8 cellular contexts compared by ENCODE assay signal in genomic region chr2:37655442-37655841, GRCh38. TPM values are rescaled to one million over a fixed set of nuclear protein-coding genes. Genes with fewer than 3 reads are reported as not detected.
DNase-seq lines count a peak whose midpoint lies in the region; ATAC-seq and TF ChIP-seq lines count a peak whose summit lies in the region.

No MANE protein-coding gene starts in this region.

- H3K27me3 ChIP-seq in RWPE2 (ENCODE audit: insufficient read depth, poor library complexity, severe bottlenecking) (no peaks in the 10 kb centered on the region), esophagus muscularis mucosa (no peaks in the 10 kb centered on the region), skeletal muscle tissue (ENCODE audit: control insufficient read depth in 3 of 3, insufficient read depth in 3 of 3, low read length in 3 of 3) (no peaks in the 10 kb centered on the region)

- H3K27me3 Mint-ChIP-seq in T-helper 2 cell treated with Interferon-gamma antibody and Interleukin-4, amounts not matched to agents 5 μg/mL and 100 μg/mL, for 36 hours (ENCODE audit: low read depth) = no peaks in the 10 kb centered on the region

- peaks cover 73% of the 10 kb centered on the region for H3K36me3 ChIP-seq in RWPE2 (ENCODE audit: low read depth)
- peaks cover 0 to 4% (median 0%) of the 10 kb centered on the region in 4 donors for H3K36me3 ChIP-seq in esophagus muscularis mucosa
- H3K36me3 ChIP-seq in skeletal muscle tissue (ENCODE audit: control insufficient read depth in 3 of 3, insufficient read depth in 3 of 3, low read length in 3 of 3) = no peaks in the 10 kb centered on the region

- peak overlapping the region; percentile 24 for H3K27ac Mint-ChIP-seq in T-helper 2 cell treated with Interferon-gamma antibody and Interleukin-4, amounts not matched to agents 5 μg/mL and 100 μg/mL, for 36 hours

- H3K4me3 ChIP-seq in RWPE2 (ENCODE audit: severe bottlenecking) = no peak overlapping the region
- no peak overlapping the region for H3K4me3 ChIP-seq in esophagus muscularis mucosa
- H3K4me3 ChIP-seq in skeletal muscle tissue (ENCODE audit: low read length in 3 of 3) = no peak overlapping the region

- peaks cover 84% of the 10 kb centered on the region for H3K4me1 ChIP-seq in RWPE2 (ENCODE audit: insufficient read depth, poor library complexity, severe bottlenecking)
- H3K4me1 ChIP-seq in esophagus muscularis mucosa = peaks cover 97 to 100% (median 99%) of the 10 kb centered on the region in 4 donors
- peaks cover 61 to 74% (median 63%) of the 10 kb centered on the region in 3 donors for H3K4me1 ChIP-seq in skeletal muscle tissue (ENCODE audit: control insufficient read depth in 3 of 3, insufficient read depth in 3 of 3, low read length in 3 of 3)

- in situ Hi-C loops in ACHN (cut with HindIII; ENCODE audit: low pct_ligation_motif_present, low pct_unique_long_range_greater_than_20kb, low sequenced_read_pairs) = no loop called here

- H3K9ac ChIP-seq in skeletal muscle tissue (ENCODE audit: low read depth in 1 of 3, low read length in 3 of 3) = peak overlapping the region; percentile 36 to 60 (median 52)

- no peaks in the 10 kb centered on the region for H3K9me3 Mint-ChIP-seq in T-helper 2 cell treated with Interferon-gamma antibody and Interleukin-4, amounts not matched to agents 5 μg/mL and 100 μg/mL, for 36 hours

- intact Hi-C loops in esophagus muscularis mucosa (cut with DNase I) = no loop called here

- TF ChIP-seq CTCF in RWPE2 (IDR thresholded peaks at IDR 0.05; ENCODE audit: poor library complexity, severe bottlenecking) (no peak), esophagus muscularis mucosa (IDR thresholded peaks at IDR 0.05) (no peak)

- peak overlapping the region; percentile 86 for H3K27ac ChIP-seq in RWPE2 (ENCODE audit: poor library complexity, severe bottlenecking)
- H3K27ac ChIP-seq in esophagus muscularis mucosa (replicated peaks in 1 of 4) = peak overlapping the region; percentile 67 to 98 (median 84)
- H3K27ac ChIP-seq in skeletal muscle tissue (ENCODE audit: low read depth, low read length) = peak overlapping the region; percentile 93

- H3K4me1 Mint-ChIP-seq in T-helper 2 cell treated with Interferon-gamma antibody and Interleukin-4, amounts not matched to agents 5 μg/mL and 100 μg/mL, for 36 hours (ENCODE audit: low read depth) = peaks cover 59% of the 10 kb centered on the region

- no peak for TF ChIP-seq POLR2A in esophagus muscularis mucosa (IDR thresholded peaks at IDR 0.05; ENCODE audit: low read depth)

- peak overlapping the region; percentile 32 for H3K4me3 Mint-ChIP-seq in T-helper 2 cell treated with Interferon-gamma antibody and Interleukin-4, amounts not matched to agents 5 μg/mL and 100 μg/mL, for 36 hours

- peaks cover 25% of the 10 kb centered on the region for H3K36me3 Mint-ChIP-seq in T-helper 2 cell treated with Interferon-gamma antibody and Interleukin-4, amounts not matched to agents 5 μg/mL and 100 μg/mL, for 36 hours (ENCODE audit: low read depth)

- no CpG with 5 or more reads among the region's 2 CpGs for WGBS in esophagus muscularis mucosa

- H3K9me3 ChIP-seq in RWPE2 (ENCODE audit: severe bottlenecking) = no peaks in the 10 kb centered on the region
- H3K9me3 ChIP-seq in esophagus muscularis mucosa = no peaks in the 10 kb centered on the region
- H3K9me3 ChIP-seq in skeletal muscle tissue (ENCODE audit: control insufficient read depth in 3 of 3, low read length in 3 of 3) = no peaks in the 10 kb centered on the region

- TF ChIP-seq EP300 in esophagus muscularis mucosa (IDR thresholded peaks at IDR 0.05) = no peak

- peak; percentile 13; the same call in 1 of the 3 replicates for ATAC-seq in RWPE2 (ENCODE audit: low read depth)

- no peak for DNase-seq in T-helper 2 cell treated with Interferon-gamma antibody and Interleukin-4, amounts not matched to agents 5 μg/mL and 100 μg/mL, for 36 hours (ENCODE audit: low spot score)
- DNase-seq in T-helper 2 cell (no peak), RWPE2 (ENCODE audit: low spot score) (no peak), esophagus muscularis mucosa (ENCODE audit: extremely low spot score) (no peak), Kasumi-1 (lab: John Stamatoyannopoulos, UW) (no peak), ACHN (no peak), NOMO-1 (lab: John Stamatoyannopoulos, UW; ENCODE audit: unreplicated experiment in 2 of 2) (no peak)

RNA-seq across cellular contexts. Expression of gene CDC42EP3, which starts 16.0 kb away (rescaled TPM):
- 100 to 1,000 TPM in 2 of 4 donors, 10 to 100 TPM in 2; 67.7 to 217 (median 112) TPM for total RNA-seq in esophagus muscularis mucosa
- total RNA-seq in skeletal muscle tissue = 3.7 TPM

Comparison
In these comparisons a context has a peak if more than half of its experiments do, and no peak if none do; other contexts are left out.
1. RNA of gene CDC42EP3, which starts 16.0 kb away (total RNA-seq): 67.7 to 217 TPM in esophagus muscularis mucosa; 3.7 TPM in skeletal muscle tissue (single experiment); every median in the first group is over 10 times any median in the second.
2. Peak in every context shown above with its lines, with median percentiles within 50 percentile points of each other: H3K27ac ChIP-seq.